ENCODE assay signal across 1 cellular context in the genomic region with DNA sequence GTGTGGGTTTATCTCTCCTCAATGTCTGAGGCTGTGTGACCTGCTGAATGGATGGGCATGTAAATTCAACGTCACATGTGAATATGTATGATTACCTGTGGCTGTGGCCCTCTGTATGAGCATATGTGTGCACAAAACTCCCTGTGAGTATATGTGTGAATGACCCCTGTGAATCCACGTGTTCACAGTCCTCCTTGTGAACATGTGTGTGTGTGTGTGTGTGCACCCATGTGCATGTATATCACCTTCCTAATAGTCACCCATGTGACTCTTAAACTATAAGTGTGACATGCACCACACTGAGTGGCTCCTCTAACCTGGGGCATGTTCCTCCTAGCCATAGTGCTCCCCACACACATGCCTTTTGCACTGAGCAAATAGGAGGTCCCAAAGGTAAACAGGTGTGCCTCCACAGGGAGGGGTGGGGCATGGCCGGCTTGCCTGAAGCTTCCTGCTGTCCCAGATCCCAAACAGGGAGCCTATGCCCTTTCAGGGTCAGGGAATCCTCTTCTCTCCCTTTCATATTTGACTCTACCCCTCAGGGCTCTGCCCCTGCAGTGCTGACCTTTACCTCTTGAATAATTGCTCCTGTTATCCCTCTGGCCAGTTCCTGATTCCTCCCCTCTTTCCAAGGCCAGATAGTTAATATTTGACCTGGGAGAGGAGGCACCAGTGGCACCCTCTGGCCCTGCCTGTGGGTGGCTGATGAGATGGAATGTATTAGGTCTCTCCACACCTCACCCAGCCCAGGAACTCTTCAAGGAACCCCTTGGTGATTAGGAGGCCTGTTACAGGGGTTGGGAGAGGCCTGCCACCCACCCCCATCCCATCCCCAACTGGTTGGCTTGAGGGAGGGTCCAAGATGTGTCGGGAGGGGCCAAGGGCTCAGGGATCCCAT.
A peak's percentile ranks its signal among the peaks of the same experiment; 100 is the strongest.
TF ChIP-seq lines count a peak whose summit lies in the region.

No MANE protein-coding gene starts in this region.

TF ChIP-seq in HepG2, 621 proteins besides CTCF, POLR2A, EP300 and RAD21 (continues in another document):
- TF ChIP-seq KLF9 (CRISPR knock-in tag; IDR thresholded peaks at IDR 0.05; ENCODE audit: low read depth) (0 out of 2 replicates have a peak, but pooled peaks have one; percentile 26), HHEX (CRISPR knock-in tag; IDR thresholded peaks at IDR 0.05) (peak; percentile 60; the same call in 1 of the 2 replicates), ARHGAP35 (CRISPR knock-in tag; IDR thresholded peaks at IDR 0.05; ENCODE audit: borderline replicate concordance) (no peak; the same call in 1 of the 2 replicates), KDM2A (CRISPR knock-in tag; IDR thresholded peaks at IDR 0.05; ENCODE audit: borderline replicate concordance, low read depth) (peak; percentile 62), AHR (CRISPR knock-in tag; IDR thresholded peaks at IDR 0.05) (no peak), ZNF792 (CRISPR knock-in tag; IDR thresholded peaks at IDR 0.05) (peak; percentile 88), KDM1A (CRISPR knock-in tag; IDR thresholded peaks at IDR 0.05) (peak; percentile 48; the same call in 1 of the 2 replicates), ZNF737 (CRISPR knock-in tag; IDR thresholded peaks at IDR 0.05; ENCODE audit: borderline replicate concordance) (no peak), ZNF235 (CRISPR knock-in tag; IDR thresholded peaks at IDR 0.05; ENCODE audit: borderline replicate concordance) (no peak), SIX1 (CRISPR knock-in tag; IDR thresholded peaks at IDR 0.05; ENCODE audit: borderline replicate concordance) (peak; percentile 59; the same call in 1 of the 2 replicates), FOXM1 (CRISPR knock-in tag; IDR thresholded peaks at IDR 0.05) (no peak), ZNF800 (CRISPR knock-in tag; IDR thresholded peaks at IDR 0.05) (no peak), TARDBP (CRISPR knock-in tag; IDR thresholded peaks at IDR 0.05) (peak; percentile 99), ZNF446 (CRISPR knock-in tag; IDR thresholded peaks at IDR 0.05) (no peak), ZNF740 (CRISPR knock-in tag; IDR thresholded peaks at IDR 0.05) (peak; percentile 74; the same call in 1 of the 2 replicates), PAX8 (CRISPR knock-in tag; IDR thresholded peaks at IDR 0.05; ENCODE audit: borderline replicate concordance) (no peak), THAP8 (CRISPR knock-in tag; IDR thresholded peaks at IDR 0.05; ENCODE audit: borderline replicate concordance) (no peak), ZBTB37 (CRISPR knock-in tag; IDR thresholded peaks at IDR 0.05) (no peak), ZNF12 (CRISPR knock-in tag; IDR thresholded peaks at IDR 0.05) (peak; percentile 36; the same call in 1 of the 2 replicates), ZNF572 (CRISPR knock-in tag; IDR thresholded peaks at IDR 0.05) (no peak), YY1 (IDR thresholded peaks at IDR 0.05; ENCODE audit: insufficient read depth, insufficient replicate concordance, low read depth, low read length) (peak; percentile 65), ZNF788 (CRISPR knock-in tag; IDR thresholded peaks at IDR 0.05; ENCODE audit: borderline replicate concordance) (peak; percentile 57; the same call in 1 of the 2 replicates), ZNF841 (CRISPR knock-in tag; IDR thresholded peaks at IDR 0.05; ENCODE audit: borderline replicate concordance) (no peak), ZNF143 (CRISPR knock-in tag; IDR thresholded peaks at IDR 0.05) (peak; percentile 47; the same call in 1 of the 2 replicates)
- TF ChIP-seq, protein P1, sequence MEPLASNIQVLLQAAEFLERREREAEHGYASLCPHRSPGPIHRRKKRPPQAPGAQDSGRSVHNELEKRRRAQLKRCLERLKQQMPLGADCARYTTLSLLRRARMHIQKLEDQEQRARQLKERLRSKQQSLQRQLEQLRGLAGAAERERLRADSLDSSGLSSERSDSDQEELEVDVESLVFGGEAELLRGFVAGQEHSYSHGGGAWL (CRISPR knock-in tag; IDR thresholded peaks at IDR 0.05) = peak; percentile 24; the same call in 1 of the 2 replicates
- TF ChIP-seq, protein P2, sequence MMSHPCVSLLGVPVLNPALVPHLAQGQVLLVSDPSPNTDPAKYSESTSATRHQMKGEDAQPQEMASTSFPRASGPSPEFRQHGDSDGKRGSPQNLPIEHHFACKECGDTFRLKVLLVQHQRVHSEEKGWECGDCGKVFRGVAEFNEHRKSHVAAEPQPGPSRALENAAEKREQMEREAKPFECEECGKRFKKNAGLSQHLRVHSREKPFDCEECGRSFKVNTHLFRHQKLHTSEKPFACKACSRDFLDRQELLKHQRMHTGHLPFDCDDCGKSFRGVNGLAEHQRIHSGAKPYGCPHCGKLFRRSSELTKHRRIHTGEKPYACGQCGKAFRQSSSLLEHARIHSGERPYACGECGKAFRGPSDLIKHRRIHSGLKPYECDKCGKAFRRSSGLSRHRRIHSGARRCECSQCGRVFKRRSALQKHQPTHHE (CRISPR knock-in tag; IDR thresholded peaks at IDR 0.05; ENCODE audit: borderline replicate concordance) = no peak; the same call in 1 of the 2 replicates
- TF ChIP-seq, protein P3, sequence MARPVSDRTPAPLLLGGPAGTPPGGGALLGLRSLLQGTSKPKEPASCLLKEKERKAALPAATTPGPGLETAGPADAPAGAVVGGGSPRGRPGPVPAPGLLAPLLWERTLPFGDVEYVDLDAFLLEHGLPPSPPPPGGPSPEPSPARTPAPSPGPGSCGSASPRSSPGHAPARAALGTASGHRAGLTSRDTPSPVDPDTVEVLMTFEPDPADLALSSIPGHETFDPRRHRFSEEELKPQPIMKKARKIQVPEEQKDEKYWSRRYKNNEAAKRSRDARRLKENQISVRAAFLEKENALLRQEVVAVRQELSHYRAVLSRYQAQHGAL (CRISPR knock-in tag; IDR thresholded peaks at IDR 0.05; ENCODE audit: not compliant biosample characterization) = no peak
- TF ChIP-seq, protein P4, sequence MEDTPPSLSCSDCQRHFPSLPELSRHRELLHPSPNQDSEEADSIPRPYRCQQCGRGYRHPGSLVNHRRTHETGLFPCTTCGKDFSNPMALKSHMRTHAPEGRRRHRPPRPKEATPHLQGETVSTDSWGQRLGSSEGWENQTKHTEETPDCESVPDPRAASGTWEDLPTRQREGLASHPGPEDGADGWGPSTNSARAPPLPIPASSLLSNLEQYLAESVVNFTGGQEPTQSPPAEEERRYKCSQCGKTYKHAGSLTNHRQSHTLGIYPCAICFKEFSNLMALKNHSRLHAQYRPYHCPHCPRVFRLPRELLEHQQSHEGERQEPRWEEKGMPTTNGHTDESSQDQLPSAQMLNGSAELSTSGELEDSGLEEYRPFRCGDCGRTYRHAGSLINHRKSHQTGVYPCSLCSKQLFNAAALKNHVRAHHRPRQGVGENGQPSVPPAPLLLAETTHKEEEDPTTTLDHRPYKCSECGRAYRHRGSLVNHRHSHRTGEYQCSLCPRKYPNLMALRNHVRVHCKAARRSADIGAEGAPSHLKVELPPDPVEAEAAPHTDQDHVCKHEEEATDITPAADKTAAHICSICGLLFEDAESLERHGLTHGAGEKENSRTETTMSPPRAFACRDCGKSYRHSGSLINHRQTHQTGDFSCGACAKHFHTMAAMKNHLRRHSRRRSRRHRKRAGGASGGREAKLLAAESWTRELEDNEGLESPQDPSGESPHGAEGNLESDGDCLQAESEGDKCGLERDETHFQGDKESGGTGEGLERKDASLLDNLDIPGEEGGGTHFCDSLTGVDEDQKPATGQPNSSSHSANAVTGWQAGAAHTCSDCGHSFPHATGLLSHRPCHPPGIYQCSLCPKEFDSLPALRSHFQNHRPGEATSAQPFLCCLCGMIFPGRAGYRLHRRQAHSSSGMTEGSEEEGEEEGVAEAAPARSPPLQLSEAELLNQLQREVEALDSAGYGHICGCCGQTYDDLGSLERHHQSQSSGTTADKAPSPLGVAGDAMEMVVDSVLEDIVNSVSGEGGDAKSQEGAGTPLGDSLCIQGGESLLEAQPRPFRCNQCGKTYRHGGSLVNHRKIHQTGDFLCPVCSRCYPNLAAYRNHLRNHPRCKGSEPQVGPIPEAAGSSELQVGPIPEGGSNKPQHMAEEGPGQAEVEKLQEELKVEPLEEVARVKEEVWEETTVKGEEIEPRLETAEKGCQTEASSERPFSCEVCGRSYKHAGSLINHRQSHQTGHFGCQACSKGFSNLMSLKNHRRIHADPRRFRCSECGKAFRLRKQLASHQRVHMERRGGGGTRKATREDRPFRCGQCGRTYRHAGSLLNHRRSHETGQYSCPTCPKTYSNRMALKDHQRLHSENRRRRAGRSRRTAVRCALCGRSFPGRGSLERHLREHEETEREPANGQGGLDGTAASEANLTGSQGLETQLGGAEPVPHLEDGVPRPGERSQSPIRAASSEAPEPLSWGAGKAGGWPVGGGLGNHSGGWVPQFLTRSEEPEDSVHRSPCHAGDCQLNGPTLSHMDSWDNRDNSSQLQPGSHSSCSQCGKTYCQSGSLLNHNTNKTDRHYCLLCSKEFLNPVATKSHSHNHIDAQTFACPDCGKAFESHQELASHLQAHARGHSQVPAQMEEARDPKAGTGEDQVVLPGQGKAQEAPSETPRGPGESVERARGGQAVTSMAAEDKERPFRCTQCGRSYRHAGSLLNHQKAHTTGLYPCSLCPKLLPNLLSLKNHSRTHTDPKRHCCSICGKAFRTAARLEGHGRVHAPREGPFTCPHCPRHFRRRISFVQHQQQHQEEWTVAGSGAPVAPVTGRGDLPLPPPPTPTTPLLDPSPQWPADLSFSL (CRISPR knock-in tag; IDR thresholded peaks at IDR 0.05) = peak; percentile 43; the same call in 1 of the 2 replicates
- TF ChIP-seq, protein P5, sequence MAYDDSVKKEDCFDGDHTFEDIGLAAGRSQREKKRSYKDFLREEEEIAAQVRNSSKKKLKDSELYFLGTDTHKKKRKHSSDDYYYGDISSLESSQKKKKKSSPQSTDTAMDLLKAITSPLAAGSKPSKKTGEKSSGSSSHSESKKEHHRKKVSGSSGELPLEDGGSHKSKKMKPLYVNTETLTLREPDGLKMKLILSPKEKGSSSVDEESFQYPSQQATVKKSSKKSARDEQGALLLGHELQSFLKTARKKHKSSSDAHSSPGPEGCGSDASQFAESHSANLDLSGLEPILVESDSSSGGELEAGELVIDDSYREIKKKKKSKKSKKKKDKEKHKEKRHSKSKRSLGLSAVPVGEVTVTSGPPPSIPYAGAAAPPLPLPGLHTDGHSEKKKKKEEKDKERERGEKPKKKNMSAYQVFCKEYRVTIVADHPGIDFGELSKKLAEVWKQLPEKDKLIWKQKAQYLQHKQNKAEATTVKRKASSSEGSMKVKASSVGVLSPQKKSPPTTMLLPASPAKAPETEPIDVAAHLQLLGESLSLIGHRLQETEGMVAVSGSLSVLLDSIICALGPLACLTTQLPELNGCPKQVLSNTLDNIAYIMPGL (CRISPR knock-in tag; IDR thresholded peaks at IDR 0.05; ENCODE audit: borderline replicate concordance in 1 of 2, low read depth in 1 of 2) = peak in 1 of 2 experiments; percentile 89; a peak in 2 of 4 replicates
- TF ChIP-seq, protein P6, sequence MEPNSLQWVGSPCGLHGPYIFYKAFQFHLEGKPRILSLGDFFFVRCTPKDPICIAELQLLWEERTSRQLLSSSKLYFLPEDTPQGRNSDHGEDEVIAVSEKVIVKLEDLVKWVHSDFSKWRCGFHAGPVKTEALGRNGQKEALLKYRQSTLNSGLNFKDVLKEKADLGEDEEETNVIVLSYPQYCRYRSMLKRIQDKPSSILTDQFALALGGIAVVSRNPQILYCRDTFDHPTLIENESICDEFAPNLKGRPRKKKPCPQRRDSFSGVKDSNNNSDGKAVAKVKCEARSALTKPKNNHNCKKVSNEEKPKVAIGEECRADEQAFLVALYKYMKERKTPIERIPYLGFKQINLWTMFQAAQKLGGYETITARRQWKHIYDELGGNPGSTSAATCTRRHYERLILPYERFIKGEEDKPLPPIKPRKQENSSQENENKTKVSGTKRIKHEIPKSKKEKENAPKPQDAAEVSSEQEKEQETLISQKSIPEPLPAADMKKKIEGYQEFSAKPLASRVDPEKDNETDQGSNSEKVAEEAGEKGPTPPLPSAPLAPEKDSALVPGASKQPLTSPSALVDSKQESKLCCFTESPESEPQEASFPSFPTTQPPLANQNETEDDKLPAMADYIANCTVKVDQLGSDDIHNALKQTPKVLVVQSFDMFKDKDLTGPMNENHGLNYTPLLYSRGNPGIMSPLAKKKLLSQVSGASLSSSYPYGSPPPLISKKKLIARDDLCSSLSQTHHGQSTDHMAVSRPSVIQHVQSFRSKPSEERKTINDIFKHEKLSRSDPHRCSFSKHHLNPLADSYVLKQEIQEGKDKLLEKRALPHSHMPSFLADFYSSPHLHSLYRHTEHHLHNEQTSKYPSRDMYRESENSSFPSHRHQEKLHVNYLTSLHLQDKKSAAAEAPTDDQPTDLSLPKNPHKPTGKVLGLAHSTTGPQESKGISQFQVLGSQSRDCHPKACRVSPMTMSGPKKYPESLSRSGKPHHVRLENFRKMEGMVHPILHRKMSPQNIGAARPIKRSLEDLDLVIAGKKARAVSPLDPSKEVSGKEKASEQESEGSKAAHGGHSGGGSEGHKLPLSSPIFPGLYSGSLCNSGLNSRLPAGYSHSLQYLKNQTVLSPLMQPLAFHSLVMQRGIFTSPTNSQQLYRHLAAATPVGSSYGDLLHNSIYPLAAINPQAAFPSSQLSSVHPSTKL (CRISPR knock-in tag; IDR thresholded peaks at IDR 0.05) = peak; percentile 97
